ENCODE assay signal across 7 cellular contexts in genomic region chr4:153083447-153083921, GRCh38.
DNase-seq lines count a peak whose midpoint lies in the region; ATAC-seq and TF ChIP-seq lines count a peak whose summit lies in the region.

No MANE protein-coding gene starts in this region.

- DNase-seq in NAMALWA (ENCODE audit: low spot score) (peak; percentile 82), SIG-M5 treated with dmso at 0.1 percent for 504 hours (lab: John Stamatoyannopoulos, UW; ENCODE audit: unreplicated experiment) (peak; percentile 76), amygdala (lab: John Stamatoyannopoulos, UW) (peak in 50 of 56 donors; percentile 4 to 88 (median 48)), left ventricle myocardium superior (peak; percentile 35), psoas muscle (no peak)

- ATAC-seq in HG02588 (IDR thresholded peaks at IDR 0.05; ENCODE audit: unreplicated experiment) (peak; percentile 78), left ventricle myocardium superior (peak; percentile 85), psoas muscle (peak; percentile 64 to 88 (median 70))

- H3K4me3 ChIP-seq in psoas muscle = no peak overlapping the region

- intact Hi-C loops in left ventricle myocardium superior (cut with micrococcal nuclease) = loop anchor here (1.0 kb wide), 1 partner anchor 45 kb away; no protein-coding TSS in a partner anchor
- intact Hi-C loops in psoas muscle (cut with DNase I) = loop anchor here in 1 of 2 donors (2.0 kb wide), 1 partner anchor 239 kb away; no protein-coding TSS in a partner anchor

- no peaks in the 10 kb centered on the region for H3K9me3 ChIP-seq in psoas muscle

- no peak overlapping the region for H3K27ac ChIP-seq in psoas muscle

- H3K36me3 ChIP-seq in psoas muscle (ENCODE audit: insufficient read depth in 1 of 2, low read depth in 1 of 2) = no peaks in the 10 kb centered on the region

- no peaks in the 10 kb centered on the region for H3K4me1 ChIP-seq in psoas muscle

- WGBS in psoas muscle, 3 donors = 17 to 25% (median 22%) methylated on average over 7 of the region's 7 CpGs

- TF ChIP-seq CTCF in GM12872 (IDR thresholded peaks at IDR 0.05; ENCODE audit: insufficient read depth, low read depth, low read length) = peak; percentile 73
- TF ChIP-seq CTCF in psoas muscle (IDR thresholded peaks at IDR 0.05) = peak; percentile 57

- H3K27me3 ChIP-seq in psoas muscle (ENCODE audit: insufficient read depth in 3 of 3, low read length in 2 of 3) = no peaks in the 10 kb centered on the region

Comparison
In these comparisons a context has a peak if more than half of its experiments do, and no peak if none do; other contexts are left out.
1. DNase-seq: peak in NAMALWA (single experiment), SIG-M5 treated with dmso at 0.1 percent for 504 hours (single experiment), amygdala (50 of 56) and left ventricle myocardium superior (single experiment); none in psoas muscle (0 of 2).
2. Peak in every context shown above with its lines, with median percentiles within 50 percentile points of each other: ATAC-seq.